ENCODE assay signal across 8 cellular contexts in the genomic region with DNA sequence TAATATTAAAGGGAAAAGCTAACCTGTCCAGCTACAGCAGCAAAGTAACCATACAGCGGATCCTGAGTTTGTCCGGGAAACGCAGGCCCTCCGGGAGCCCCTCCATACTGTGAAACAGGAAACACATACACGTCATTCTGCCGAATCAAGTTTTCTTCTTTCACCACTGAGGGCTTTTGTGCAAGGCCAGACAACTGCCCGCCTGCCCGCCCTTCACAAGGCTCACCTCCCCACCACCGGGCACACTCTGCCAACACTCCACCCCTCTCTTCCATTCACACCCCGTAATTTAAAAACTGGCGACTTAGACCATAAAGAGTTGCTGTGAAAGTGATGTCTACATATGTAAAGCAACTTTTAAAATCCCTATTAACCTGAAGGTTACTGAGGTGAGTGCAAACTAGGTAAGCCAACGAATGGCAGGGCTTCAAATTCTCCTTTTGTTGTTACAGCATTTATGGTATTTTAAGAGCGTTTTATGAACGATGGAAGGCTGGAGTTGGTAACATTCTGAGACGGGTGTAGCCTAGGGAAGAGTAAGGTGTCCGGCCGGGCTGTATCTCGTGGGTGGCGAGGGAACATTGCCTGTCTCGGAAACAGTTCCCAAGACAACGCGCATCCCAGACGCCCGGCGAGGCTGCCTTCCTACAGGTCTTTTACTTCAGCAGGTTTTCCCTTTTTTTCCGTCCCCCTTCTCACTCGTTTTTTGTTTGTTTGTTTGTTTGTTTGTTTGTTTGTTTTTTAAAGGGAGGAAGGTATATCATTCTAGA. TPM values are rescaled to one million over a fixed set of nuclear protein-coding genes. Genes with fewer than 3 reads are reported as not detected.
DNase-seq lines count a peak whose midpoint lies in the region; ATAC-seq and TF ChIP-seq lines count a peak whose summit lies in the region.

No MANE protein-coding gene starts in this region.

- peak; percentile 44 for ATAC-seq in GM21737 (IDR thresholded peaks at IDR 0.05; ENCODE audit: unreplicated experiment)
- peak; percentile 55 for ATAC-seq in body of pancreas
- peak; percentile 70 for ATAC-seq in sciatic nerve

- peak in 2 of 3 donors; percentile 43 to 58 for TF ChIP-seq POLR2A in body of pancreas (IDR thresholded peaks at IDR 0.05)

- peaks cover 20% of the 10 kb centered on the region for H3K4me1 ChIP-seq in body of pancreas
- H3K4me1 ChIP-seq in iPS DF 6.9 (ENCODE audit: control insufficient read depth, insufficient read depth, low read length): peaks cover 4% of the 10 kb centered on the region; the same call in 1 of the 2 replicates

- peak overlapping the region; percentile 86 to 99 (median 96) for H3K27ac ChIP-seq in body of pancreas
- no peak overlapping the region for H3K27ac ChIP-seq in iPS DF 6.9 (ENCODE audit: low read length)

- WGBS in body of pancreas, 2 donors: 0 to 1% methylated on average over 27 of the region's 27 CpGs
- no CpG with 5 or more reads among the region's 27 CpGs for WGBS in iPS DF 6.9 (ENCODE audit: insufficient coverage, insufficient read length)

- DNase-seq in Jurkat, Clone E6-1 (ENCODE audit: low read depth, low spot score): no peak
- peak; percentile 41 for DNase-seq in SKM-1 treated with dmso at 0.1 percent for 144 hours (lab: John Stamatoyannopoulos, UW; ENCODE audit: unreplicated experiment)
- DNase-seq in body of pancreas: peak; percentile 63 to 82 (median 76)
- no peak for DNase-seq in iPS DF 6.9 (ENCODE audit: low read depth, low spot score)
- DNase-seq in sciatic nerve (ENCODE audit: low spot score): peak; percentile 63
- DNase-seq in NCI-H2029 treated with DMSO at 0.1 percent for 48 hours (lab: John Stamatoyannopoulos, UW): no peak

- H3K9me3 ChIP-seq in body of pancreas (no peaks in the 10 kb centered on the region), iPS DF 6.9 (ENCODE audit: control insufficient read depth, insufficient read depth, low read length) (no peaks in the 10 kb centered on the region)

- H3K4me3 ChIP-seq in GM08714 (ENCODE audit: low read length) (peak overlapping the region; percentile 82), body of pancreas (peak overlapping the region; percentile 66 to 74), iPS DF 6.9 (ENCODE audit: low read length) (peak overlapping the region; percentile 65; the same call in 1 of the 2 replicates)
- peak overlapping the region; percentile 81 for H3K4me3 ChIP-seq in Jurkat, Clone E6-1 (ENCODE audit: low read length)

- H3K27me3 ChIP-seq in body of pancreas (no peaks in the 10 kb centered on the region), iPS DF 6.9 (ENCODE audit: control insufficient read depth, insufficient read depth, low read length) (no peaks in the 10 kb centered on the region)

- TF ChIP-seq CTCF in body of pancreas (IDR thresholded peaks at IDR 0.05): peak in 1 of 7 experiments; percentile 4

- intact Hi-C loops in body of pancreas (cut with DNase I) (no loop called here), sciatic nerve (cut with DNase I) (no loop called here)

- H3K36me3 ChIP-seq in body of pancreas (replicated peaks in 1 of 2; ENCODE audit: insufficient read depth in 1 of 2, low read depth in 2 of 2): peaks cover 0 to 7% of the 10 kb centered on the region in 2 donors
- H3K36me3 ChIP-seq in iPS DF 6.9 (ENCODE audit: control insufficient read depth, insufficient read depth, low read length): peaks cover 4% of the 10 kb centered on the region; the same call in 1 of the 2 replicates

RNA-seq across cellular contexts. Expression of a gene that starts 0.8 kb away (rescaled TPM):
- 198 TPM for polyA plus RNA-seq in Jurkat, Clone E6-1 (2012; ENCODE audit: insufficient read depth, insufficient read length)
- total RNA-seq in body of pancreas: 10 to 100 TPM; 23.1 to 36.3 TPM
- 132 TPM for total RNA-seq in sciatic nerve

Comparison
In these comparisons a context has a peak if more than half of its experiments do, and no peak if none do; other contexts are left out.
1. DNase-seq: peak in SKM-1 treated with dmso at 0.1 percent for 144 hours (single experiment), body of pancreas (4 of 4) and sciatic nerve (single experiment); none in Jurkat, Clone E6-1 (single experiment), iPS DF 6.9 (single experiment) and NCI-H2029 treated with DMSO at 0.1 percent for 48 hours (single experiment).
2. Peak in every context shown above with its lines, with median percentiles within 50 percentile points of each other: H3K4me3 ChIP-seq and ATAC-seq.